ENCODE assay signal across 10 cellular contexts in genomic region chr17:281365-281999, GRCh38.
"Had no signal": no experiment of that assay in that cellular context is flagged by ENCODE, and none has a peak within 500 bp of the region (broad histone marks: within the 10 kb centered on the region; RNA-seq: fewer than 3 reads in every experiment).

No MANE protein-coding gene starts in this region.

- H3K4me1 Mint-ChIP-seq: stimulated activated memory B cell treated with anti-CD40 and anti-IgM and Interleukin-4, amounts not matched to agents 10 μg/mL and 1 μg/mL and 100 μg/mL, for 72 hours; T-helper 17 cell had no signal

- H3K4me1 ChIP-seq: thyroid gland had no signal

- H3K27ac Mint-ChIP-seq: nephron; stimulated activated memory B cell treated with anti-CD40 and anti-IgM and Interleukin-4, amounts not matched to agents 10 μg/mL and 1 μg/mL and 100 μg/mL, for 72 hours; T-helper 17 cell had no signal

- H3K4me3 Mint-ChIP-seq: nephron; stimulated activated memory B cell treated with anti-CD40 and anti-IgM and Interleukin-4, amounts not matched to agents 10 μg/mL and 1 μg/mL and 100 μg/mL, for 72 hours; T-helper 17 cell had no signal

- H3K4me3 ChIP-seq: cardiac muscle cell, thyroid gland had no signal

- H3K27me3 ChIP-seq: cardiac muscle cell, thyroid gland had no signal

- H3K9me3 ChIP-seq: thyroid gland had no signal

- H3K36me3 ChIP-seq: cardiac muscle cell, thyroid gland had no signal

- DNase-seq: activated CD4-positive, alpha-beta T cell treated with anti-CD3 and anti-CD28 coated beads for 48 hours; activated naive CD4-positive, alpha-beta T cell; islet precursor cell; left ventricle myocardium superior; mesenchymal stem cell; T-helper 17 cell; thyroid gland had no signal

- H3K27ac ChIP-seq: cardiac muscle cell, thyroid gland had no signal

- H3K27me3 Mint-ChIP-seq: stimulated activated memory B cell treated with anti-CD40 and anti-IgM and Interleukin-4, amounts not matched to agents 10 μg/mL and 1 μg/mL and 100 μg/mL, for 72 hours; T-helper 17 cell had no signal
